In genomic region chr9:128550770-128551651, GRCh38 we compare ENCODE assay signal across 8 cellular contexts. TPM values are rescaled to one million over a fixed set of nuclear protein-coding genes. Genes with fewer than 3 reads are reported as not detected.
DNase-seq lines count a peak whose midpoint lies in the region; ATAC-seq and TF ChIP-seq lines count a peak whose summit lies in the region.

No MANE protein-coding gene starts in this region.

- intact Hi-C loops in mucosa of descending colon (cut with DNase I, micrococcal nuclease) (no loop called here), vagina (cut with DNase I) (loop anchor here (10.0 kb wide), 1 partner anchor 134 kb away; the partner anchor contains the start of gene SET)

- peaks cover 10% of the 10 kb centered on the region; the same call in 1 of the 2 replicates for H4K20me1 ChIP-seq in GM23248 (ENCODE audit: insufficient read depth)

- H3K9me2 ChIP-seq in GM23248 (ENCODE audit: insufficient read depth): no peaks in the 10 kb centered on the region

- in situ Hi-C loops in GM23248 (cut with MboI): no loop called here

- H3K79me2 ChIP-seq in GM23248 (ENCODE audit: insufficient read depth): peaks cover 35% of the 10 kb centered on the region

- peak overlapping the region; percentile 70 for H2AFZ ChIP-seq in GM23248

- H3K4me1 ChIP-seq in GM23248 (ENCODE audit: insufficient read depth) (peaks cover 48% of the 10 kb centered on the region), RWPE2 (ENCODE audit: insufficient read depth, poor library complexity, severe bottlenecking) (peaks cover 22% of the 10 kb centered on the region), endodermal cell (ENCODE audit: control insufficient read depth, insufficient read depth, low read length) (peaks cover 14% of the 10 kb centered on the region), mucosa of descending colon (ENCODE audit: low read depth) (peaks cover 25% of the 10 kb centered on the region), vagina (peaks cover 50% of the 10 kb centered on the region)

- peak overlapping the region; percentile 95 for H3K27ac Mint-ChIP-seq in endodermal cell

- H3K9me3 ChIP-seq in GM23248 (ENCODE audit: low read depth): no peaks in the 10 kb centered on the region
- no peaks in the 10 kb centered on the region for H3K9me3 ChIP-seq in RWPE2 (ENCODE audit: severe bottlenecking)
- H3K9me3 ChIP-seq in endodermal cell (ENCODE audit: control insufficient read depth, low read length): no peaks in the 10 kb centered on the region
- H3K9me3 ChIP-seq in mucosa of descending colon: no peaks in the 10 kb centered on the region
- H3K9me3 ChIP-seq in vagina: no peaks in the 10 kb centered on the region

- H3K36me3 ChIP-seq in GM23248 (ENCODE audit: low read depth): no peaks in the 10 kb centered on the region
- no peaks in the 10 kb centered on the region for H3K36me3 ChIP-seq in RWPE2 (ENCODE audit: low read depth)
- no peaks in the 10 kb centered on the region for H3K36me3 ChIP-seq in endodermal cell (ENCODE audit: control insufficient read depth, insufficient read depth, low read length)
- H3K36me3 ChIP-seq in mucosa of descending colon (ENCODE audit: low read depth): no peaks in the 10 kb centered on the region
- H3K36me3 ChIP-seq in vagina: no peaks in the 10 kb centered on the region

- peak overlapping the region; percentile 79 for H3K4me3 ChIP-seq in GM23248
- H3K4me3 ChIP-seq in RWPE2 (ENCODE audit: severe bottlenecking): peak overlapping the region; percentile 85
- peak overlapping the region; percentile 84 for H3K4me3 ChIP-seq in endodermal cell (ENCODE audit: low read length)
- H3K4me3 ChIP-seq in mucosa of descending colon: no peak overlapping the region
- H3K4me3 ChIP-seq in vagina: peak overlapping the region; percentile 77 to 95

- TF ChIP-seq POLR2A in vagina (IDR thresholded peaks at IDR 0.05): no peak

- H3K27me3 ChIP-seq in GM23248 (replicated peaks; ENCODE audit: insufficient read depth) (no peaks in the 10 kb centered on the region), RWPE2 (ENCODE audit: insufficient read depth, poor library complexity, severe bottlenecking) (no peaks in the 10 kb centered on the region), endodermal cell (ENCODE audit: control insufficient read depth, insufficient read depth, low read length, poor library complexity, severe bottlenecking) (no peaks in the 10 kb centered on the region), vagina (no peaks in the 10 kb centered on the region)

- H3K4me2 ChIP-seq in GM23248 (ENCODE audit: unreplicated experiment): peak overlapping the region; percentile 99

- H3K9ac ChIP-seq in GM23248 (peak overlapping the region; percentile 94), endodermal cell (ENCODE audit: extremely low read depth, low read length, poor library complexity, severe bottlenecking) (peak overlapping the region; percentile 78)

- WGBS in GM23248 (ENCODE audit: low coverage in 1 of 2, low lambda C conversion rate in 2 of 2, missing lambda C conversion rate in 2 of 2), 2 experiments: 10% methylated on average over 11 of the region's 11 CpGs
- WGBS in endodermal cell (ENCODE audit: insufficient coverage in 1 of 2, insufficient read length in 1 of 2), 2 experiments: 63 to 71% methylated on average over 9 to 11 of the region's 11 CpGs

- H3F3A ChIP-seq in GM23248 (ENCODE audit: insufficient read depth): peaks cover 64% of the 10 kb centered on the region

- H3K4me1 Mint-ChIP-seq in endodermal cell: peaks cover 26% of the 10 kb centered on the region

- H3K27ac ChIP-seq in GM23248 (peak overlapping the region; percentile 93), RWPE2 (ENCODE audit: poor library complexity, severe bottlenecking) (peak overlapping the region; percentile 75), endodermal cell (ENCODE audit: low read depth, low read length) (no peak overlapping the region), vagina (peak overlapping the region; percentile 98)

- no peaks in the 10 kb centered on the region for H3K36me3 Mint-ChIP-seq in endodermal cell (ENCODE audit: low read depth)

- H3K9me3 Mint-ChIP-seq in endodermal cell: no peaks in the 10 kb centered on the region

- no peak for ATAC-seq in RWPE2 (ENCODE audit: low read depth)
- no peak for ATAC-seq in mucosa of descending colon
- no peak for ATAC-seq in HG02571 (IDR thresholded peaks at IDR 0.05; ENCODE audit: unreplicated experiment)

- peaks cover 1% of the 10 kb centered on the region for H3K27me3 Mint-ChIP-seq in endodermal cell (ENCODE audit: insufficient read depth)

- TF ChIP-seq CTCF in RWPE2 (IDR thresholded peaks at IDR 0.05; ENCODE audit: poor library complexity, severe bottlenecking) (no peak), endodermal cell (conservative IDR thresholded peaks at IDR 0.05) (no peak), mucosa of descending colon (IDR thresholded peaks at IDR 0.05) (no peak), vagina (IDR thresholded peaks at IDR 0.05) (no peak)

- H3K4me3 Mint-ChIP-seq in endodermal cell: no peak overlapping the region

- DNase-seq in GM23248 (peak; percentile 75), RWPE2 (ENCODE audit: low spot score) (no peak), endodermal cell (peak; percentile 71), mucosa of descending colon (peak in 2 of 3 donors; percentile 41 to 54), vagina (ENCODE audit: extremely low spot score in 2 of 2) (no peak), SKM-1 treated with dmso at 0.1 percent for 144 hours (lab: John Stamatoyannopoulos, UW; ENCODE audit: unreplicated experiment) (no peak)
- DNase-seq in stimulated activated CD8-positive, alpha-beta memory T cell treated with anti-CD3 and anti-CD28 coated beads, Interleukin-4, amount 100 ng/mL, for 48 hours: no peak

RNA-seq across cellular contexts. Expression of gene SPTAN1, which starts 1.4 kb away (rescaled TPM):
- 275 and 287 TPM in 2 replicates for total RNA-seq in GM23248 (2014; rRNA removed; shearing (Covaris generic))
- 139 and 144 TPM in 2 replicates for polyA plus RNA-seq in GM23248 (2016; fragmentation: Nextera tagmentation; extraction: Ambion mirVana)
- total RNA-seq in endodermal cell (100 to 1,000 TPM; 309 to 319 TPM), mucosa of descending colon (100 to 1,000 TPM; 235 to 322 (median 321) TPM), vagina (292 TPM)
- 190 TPM for polyA plus RNA-seq in endodermal cell (2013, experiment 1 of 2)
- 174 TPM for polyA plus RNA-seq in endodermal cell (2013, experiment 2 of 2)

RNA-seq across cellular contexts. Expression of gene GLE1, which starts 46.5 kb away (rescaled TPM):
- 27.1 and 31.5 TPM in 2 replicates for total RNA-seq in GM23248 (2014; rRNA removed; shearing (Covaris generic))
- polyA plus RNA-seq in GM23248 (2016; fragmentation: Nextera tagmentation; extraction: Ambion mirVana): 18.1 and 18.5 TPM in 2 replicates
- total RNA-seq in endodermal cell: 10 to 100 TPM; 14.7 to 16.6 TPM
- 15.9 TPM for polyA plus RNA-seq in endodermal cell (2013, experiment 1 of 2)
- polyA plus RNA-seq in endodermal cell (2013, experiment 2 of 2): 17.1 TPM
- 10 to 100 TPM; 25.7 to 35.0 (median 28.0) TPM for total RNA-seq in mucosa of descending colon
- total RNA-seq in vagina: 20.9 TPM

Comparison
In these comparisons a context has a peak if more than half of its experiments do, and no peak if none do; other contexts are left out.
1. DNase-seq: peak in GM23248 (single experiment), endodermal cell (single experiment) and mucosa of descending colon (2 of 3); none in RWPE2 (single experiment), vagina (0 of 2), SKM-1 treated with dmso at 0.1 percent for 144 hours (single experiment) and stimulated activated CD8-positive, alpha-beta memory T cell treated with anti-CD3 and anti-CD28 coated beads, Interleukin-4, amount 100 ng/mL, for 48 hours (single experiment).